10 cellular contexts compared by ENCODE assay signal in genomic region chr19:17687141-17687856, GRCh38. TPM values are rescaled to one million over a fixed set of nuclear protein-coding genes. Genes with fewer than 3 reads are reported as not detected.
DNase-seq lines count a peak whose midpoint lies in the region; ATAC-seq, FAIRE-seq and TF ChIP-seq lines count a peak whose summit lies in the region.
"Had no signal": no experiment of that assay in that cellular context is flagged by ENCODE, and none has a peak within 500 bp of the region (broad histone marks: within the 10 kb centered on the region; RNA-seq: fewer than 3 reads in every experiment).

No MANE protein-coding gene starts in this region.

- peak overlapping the region; percentile 50 for H3K4me3 ChIP-seq in A549

- H3K9me3 Mint-ChIP-seq in activated T-helper 17 cell treated with anti-CD3 and anti-CD28 coated beads, Interleukin-2, amount 50 U/mL, for 72 hours: no peaks in the 10 kb centered on the region

- 6% methylated on average over 22 of the region's 24 CpGs for WGBS in A549 (ENCODE audit: missing lambda C conversion rate)

- H3K27ac Mint-ChIP-seq in activated T-helper 17 cell treated with anti-CD3 and anti-CD28 coated beads, Interleukin-2, amount 50 U/mL, for 72 hours: no peak overlapping the region

- POLR2A ChIA-PET in A549 (lab: Yijun Ruan, JAX): interaction anchor here (0.6 kb wide), 2 partner anchors 10 to 130 kb away, joined by 3 read pairs; no protein-coding TSS in a partner anchor

- peak in 1 of 2 experiments; percentile 52 for DNase-seq in A549 (ENCODE audit: low read depth in 1 of 2, low spot score in 1 of 2)
- DNase-seq in G401 (ENCODE audit: low spot score): peak; percentile 56
- DNase-seq in iPS-NIHi7 (ENCODE audit: extremely low spot score): peak; percentile 45
- no peak for DNase-seq in left colon
- no peak for DNase-seq in medulla oblongata (ENCODE audit: extremely low spot score)
- DNase-seq in GM13977 (ENCODE audit: low spot score): no peak
- no peak for DNase-seq in AG20443 (ENCODE audit: low spot score)

- no peak for TF ChIP-seq CTCF in A549 (IDR thresholded peaks at IDR 0.05)
- no peak for TF ChIP-seq CTCF in GM13977 (IDR thresholded peaks at IDR 0.05; ENCODE audit: extremely low read depth, insufficient read depth, missing control alignments)

- CTCF ChIA-PET in A549 (lab: Yijun Ruan, JAX): interaction anchor here (1.5 kb wide), 1 partner anchor 81 kb away, joined by 3 read pairs; no protein-coding TSS in a partner anchor

- no peak for TF ChIP-seq EP300 in A549 (IDR thresholded peaks at IDR 0.05)

- peaks cover 29% of the 10 kb centered on the region for H3K4me1 ChIP-seq in A549

- FAIRE-seq in A549 (lab: Jason Lieb, UNC): no peak
- FAIRE-seq: frontal cortex had no signal

- peaks cover 10% of the 10 kb centered on the region for H3K4me1 Mint-ChIP-seq in activated T-helper 17 cell treated with anti-CD3 and anti-CD28 coated beads, Interleukin-2, amount 50 U/mL, for 72 hours

- peak overlapping the region; percentile 84 to 92 for H3K27ac ChIP-seq in A549
- H3K27ac ChIP-seq: upper lobe of left lung had no signal

- peak overlapping the region; percentile 86 for H3K4me2 ChIP-seq in A549

- no peak for TF ChIP-seq RAD21 in A549 (conservative IDR thresholded peaks at IDR 0.05 in 1 of 2, IDR thresholded peaks at IDR 0.05 in 1 of 2)

- no peaks in the 10 kb centered on the region for H3K9me3 ChIP-seq in A549
- H3K9me3 ChIP-seq: upper lobe of left lung had no signal

- H3K27me3 Mint-ChIP-seq in activated T-helper 17 cell treated with anti-CD3 and anti-CD28 coated beads, Interleukin-2, amount 50 U/mL, for 72 hours: peaks cover 44% of the 10 kb centered on the region

- ATAC-seq in A549 (peak; percentile 32 to 34; a peak in 4 of 6 replicates), left colon (no peak)
- ATAC-seq in activated T-helper 17 cell treated with anti-CD3 and anti-CD28 coated beads, Interleukin-2, amount 50 U/mL, for 72 hours (replicated peaks): no peak

- H3K4me3 Mint-ChIP-seq in activated T-helper 17 cell treated with anti-CD3 and anti-CD28 coated beads, Interleukin-2, amount 50 U/mL, for 72 hours: peak overlapping the region; percentile 37

- in situ Hi-C loops in G401 (cut with HindIII; ENCODE audit: low sequenced_read_pairs): no loop called here
- in situ Hi-C loops in GM13977 (cut with MboI; ENCODE audit: low pct_unique_long_range_greater_than_20kb, low sequenced_read_pairs, unreplicated experiment): no loop called here

- intact Hi-C loops in left colon (cut with DNase I, micrococcal nuclease): no loop called here

- no peaks in the 10 kb centered on the region for H3K36me3 Mint-ChIP-seq in activated T-helper 17 cell treated with anti-CD3 and anti-CD28 coated beads, Interleukin-2, amount 50 U/mL, for 72 hours (ENCODE audit: low read depth)

- TF ChIP-seq POLR2A in A549 (IDR thresholded peaks at IDR 0.05; ENCODE audit: low read length): no peak

TF ChIP-seq in A549, 52 proteins besides CTCF, POLR2A, EP300 and RAD21:
- TF ChIP-seq RNF2 (IDR thresholded peaks at IDR 0.05; ENCODE audit: borderline replicate concordance, low read depth): no peak
- no peak for TF ChIP-seq BCL3 (IDR thresholded peaks at IDR 0.05)
- TF ChIP-seq MAFK (IDR thresholded peaks at IDR 0.05; ENCODE audit: partially characterized antibody): no peak
- no peak for TF ChIP-seq MAX (IDR thresholded peaks at IDR 0.05)
- TF ChIP-seq MAZ (IDR thresholded peaks at IDR 0.05; ENCODE audit: borderline replicate concordance, low read depth, low read length): no peak
TF ChIP-seq in A549: peak in this region for 0.

RNA-seq across cellular contexts. Expression of gene UNC13A, which starts 0.9 kb away (rescaled TPM):
- polyA plus RNA-seq in A549 (2011; rRNA removed): 4.2 and 5.5 TPM in 2 replicates
- polyA plus RNA-seq in A549 (2012; cell fraction: cytosol; rRNA removed): 0.83 and 1.1 TPM in 2 replicates
- 3.4 and 3.9 TPM in 2 replicates for polyA plus RNA-seq in A549 (2012; cell fraction: nucleus; rRNA removed)
- polyA plus RNA-seq in A549 (2017; fragmentation: RNase III; extraction: RNeasy Plus Mini Kit Qiagen cat#74134 plus additional on column Dnase treatment): 2.6 to 3.1 TPM (median 2.8 TPM) in 3 replicates
- 6.7 and 8.2 TPM in 2 replicates for polyA minus RNA-seq in A549 (2011; rRNA and poly(A)+ RNA removed)
- total RNA-seq in G401 (2014; rRNA removed; shearing (Covaris generic)): 7.0 and 11.4 TPM in 2 replicates
- total RNA-seq in activated T-helper 17 cell treated with anti-CD3 and anti-CD28 coated beads, Interleukin-2, amount 50 U/mL, for 72 hours: under 1 TPM; 0.16 to 0.45 TPM
- under 1 TPM; 0.24 to 0.28 TPM for total RNA-seq in left colon

RNA-seq across cellular contexts. Expression of gene MAP1S, which starts 32.0 kb away (rescaled TPM):
- polyA plus RNA-seq in A549 (2011; rRNA removed) (8.3 and 10.6 TPM in 2 replicates), A549 (2017; fragmentation: RNase III; extraction: RNeasy Plus Mini Kit Qiagen cat#74134 plus additional on column Dnase treatment) (23.2 to 26.9 TPM (median 26.4 TPM) in 3 replicates)
- polyA plus RNA-seq in A549 (2012; cell fraction: cytosol; rRNA removed): 29.2 and 30.3 TPM in 2 replicates
- polyA plus RNA-seq in A549 (2012; cell fraction: nucleus; rRNA removed): 56.0 and 85.3 TPM in 2 replicates
- polyA minus RNA-seq in A549 (2011; rRNA and poly(A)+ RNA removed): 19.2 and 23.6 TPM in 2 replicates
- 41.7 and 48.4 TPM in 2 replicates for total RNA-seq in G401 (2014; rRNA removed; shearing (Covaris generic))
- 10 to 100 TPM; 74.0 to 83.7 TPM for total RNA-seq in activated T-helper 17 cell treated with anti-CD3 and anti-CD28 coated beads, Interleukin-2, amount 50 U/mL, for 72 hours
- total RNA-seq in left colon: 10 to 100 TPM; 39.9 to 43.5 TPM

Comparison
In these comparisons a context has a peak if more than half of its experiments do, and no peak if none do; other contexts are left out.
1. ATAC-seq: peak in A549 (2 of 2); none in activated T-helper 17 cell treated with anti-CD3 and anti-CD28 coated beads, Interleukin-2, amount 50 U/mL, for 72 hours (single experiment) and left colon (single experiment).
2. DNase-seq: peak in G401 (single experiment) and iPS-NIHi7 (single experiment); none in left colon (0 of 2), medulla oblongata (single experiment), GM13977 (single experiment) and AG20443 (single experiment).